In the genomic region with DNA sequence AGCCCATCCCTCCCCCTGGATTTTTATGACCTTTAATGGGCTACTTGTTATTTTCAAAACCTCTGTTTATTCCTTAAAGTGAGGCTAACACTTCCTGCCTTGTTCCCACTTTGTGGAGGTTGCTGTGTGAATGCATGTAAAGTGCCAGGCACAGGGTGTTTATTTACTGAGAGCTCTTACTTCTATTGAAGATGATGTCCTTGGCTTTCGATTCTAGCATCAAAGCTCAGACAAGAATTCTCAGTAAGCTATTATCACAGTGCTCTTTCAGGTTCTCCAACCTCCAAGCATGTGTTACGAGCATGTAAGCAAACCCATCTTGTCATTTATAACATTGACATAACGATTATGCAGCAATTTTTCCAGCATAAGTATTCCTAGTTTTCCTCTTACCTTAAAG, we compare ENCODE assay signal across 27 cellular contexts. TPM values are rescaled to one million over a fixed set of nuclear protein-coding genes. Genes with fewer than 3 reads are reported as not detected.
A peak's percentile ranks its signal among the peaks of the same experiment; 100 is the strongest.
DNase-seq lines count a peak whose midpoint lies in the region; ATAC-seq and TF ChIP-seq lines count a peak whose summit lies in the region.
"Had no signal": no experiment of that assay in that cellular context is flagged by ENCODE, and none has a peak within 500 bp of the region (broad histone marks: within the 10 kb centered on the region; RNA-seq: fewer than 3 reads in every experiment).

No MANE protein-coding gene starts in this region.

- no peaks in the 10 kb centered on the region for H3F3A ChIP-seq in SK-N-SH (replicated peaks; ENCODE audit: insufficient read depth)

- H3K36me3 Mint-ChIP-seq in stimulated activated effector memory CD8-positive, alpha-beta T cell treated with anti-CD3 and anti-CD28 coated beads, Interleukin-12 subunit alpha, Interleukin-12 subunit beta, amount 100 ng/mL, for 72 hours, result no peaks in the 10 kb centered on the region
- H3K36me3 Mint-ChIP-seq: activated naive CD8-positive, alpha-beta T cell; immature natural killer cell; natural killer cell treated with Interleukin-12 subunit alpha and Interleukin-12 subunit beta and Interleukin-15 and Interleukin-18, amount 100 ng/mL, for 72 hours; stimulated activated naive B cell treated with anti-CD40 and anti-IgM and Interleukin-4, amounts not matched to agents 10 μg/mL and 1 μg/mL and 100 μg/mL, for 72 hours had no signal

- H3K9me2 ChIP-seq in hepatocyte (replicated peaks; ENCODE audit: insufficient read depth) (no peaks in the 10 kb centered on the region), SK-N-SH (no peaks in the 10 kb centered on the region)

- no peaks in the 10 kb centered on the region for H4K20me1 ChIP-seq in hepatocyte (ENCODE audit: insufficient read depth, poor library complexity, severe bottlenecking)
- H4K20me1 ChIP-seq in SK-N-SH (ENCODE audit: insufficient read depth), result no peaks in the 10 kb centered on the region

- H2AFZ ChIP-seq in hepatocyte (no peak overlapping the region), SK-N-SH (ENCODE audit: low read depth) (no peak overlapping the region)

- DNase-seq in NCI-H2227 (lab: John Stamatoyannopoulos, UW; ENCODE audit: unreplicated experiment) (peak; percentile 37), NCI-H2227 treated with DMSO at 0.1 percent for 48 hours (lab: John Stamatoyannopoulos, UW) (no peak), NCI-H510A (lab: John Stamatoyannopoulos, UW) (peak; percentile 10), hepatocyte (ENCODE audit: low spot score) (peak; percentile 1), SK-N-SH (no peak)
- no peak for DNase-seq in activated naive CD4-positive, alpha-beta T cell (lab: John Stamatoyannopoulos, UW)
- no peak for DNase-seq in stimulated activated effector memory CD8-positive, alpha-beta T cell treated with anti-CD3 and anti-CD28 coated beads, Interleukin-12 subunit alpha, Interleukin-12 subunit beta, amount 100 ng/mL, for 72 hours (ENCODE audit: low spot score in 2 of 2)
- DNase-seq: activated CD4-positive, alpha-beta T cell treated with anti-CD3 and anti-CD28 coated beads, Interleukin-2, amount 10 ng/mL, durations not matched to agents 24 days and 14 days; activated effector memory CD4-positive, alpha-beta T cell treated with Interleukin-2 at 50 U/mL for 16 hours; activated T-cell treated with anti-CD3 and anti-CD28 coated beads, Interleukin-2, amount 50 U/mL, for 1 hour; effector CD4-positive, alpha-beta T cell; HCEC 1CT; immature natural killer cell; left colon; mucosa of descending colon; stimulated activated naive B cell treated with anti-CD40 and anti-IgM and Interleukin-4, amounts not matched to agents 10 μg/mL and 1 μg/mL and 100 μg/mL, for 72 hours; SW 1271; upper lobe of right lung had no signal

- no peak for TF ChIP-seq EP300 in SK-N-SH (IDR thresholded peaks at IDR 0.05; ENCODE audit: borderline replicate concordance in 1 of 2, low read depth in 1 of 2, low read length in 1 of 2)

- CTCF ChIA-PET in SK-N-SH (lab: Yijun Ruan, JAX), result interaction anchor here (1.0 to 4.6 kb wide), 9 partner anchors 19 to 287 kb away, joined by 3 to 14 read pairs (median 5); no protein-coding TSS in a partner anchor

- H3K27ac Mint-ChIP-seq in stimulated activated effector memory CD8-positive, alpha-beta T cell treated with anti-CD3 and anti-CD28 coated beads, Interleukin-12 subunit alpha, Interleukin-12 subunit beta, amount 100 ng/mL, for 72 hours, result no peak overlapping the region
- H3K27ac Mint-ChIP-seq: activated CD4-positive, alpha-beta T cell treated with anti-CD3 and anti-CD28 coated beads, Interleukin-2, amount 10 ng/mL, durations not matched to agents 24 days and 14 days; activated naive CD8-positive, alpha-beta T cell; immature natural killer cell; natural killer cell treated with Interleukin-12 subunit alpha and Interleukin-12 subunit beta and Interleukin-15 and Interleukin-18, amount 100 ng/mL, for 72 hours; stimulated activated naive B cell treated with anti-CD40 and anti-IgM and Interleukin-4, amounts not matched to agents 10 μg/mL and 1 μg/mL and 100 μg/mL, for 72 hours had no signal

- ATAC-seq in stimulated activated effector memory CD8-positive, alpha-beta T cell treated with anti-CD3 and anti-CD28 coated beads, Interleukin-12 subunit alpha, Interleukin-12 subunit beta, amount 100 ng/mL, for 72 hours, result no peak
- ATAC-seq in HG03460 (IDR thresholded peaks at IDR 0.05; ENCODE audit: unreplicated experiment), result no peak
- ATAC-seq: left colon; mucosa of descending colon; natural killer cell treated with Interleukin-12 subunit alpha and Interleukin-12 subunit beta and Interleukin-15 and Interleukin-18, amount 100 ng/mL, for 72 hours; stimulated activated naive B cell treated with anti-CD40 and anti-IgM and Interleukin-4, amounts not matched to agents 10 μg/mL and 1 μg/mL and 100 μg/mL, for 72 hours; upper lobe of right lung had no signal

- no peak overlapping the region for H3K4me2 ChIP-seq in hepatocyte
- H3K4me2 ChIP-seq in SK-N-SH, result no peak overlapping the region

- no peaks in the 10 kb centered on the region for H3K4me1 Mint-ChIP-seq in stimulated activated effector memory CD8-positive, alpha-beta T cell treated with anti-CD3 and anti-CD28 coated beads, Interleukin-12 subunit alpha, Interleukin-12 subunit beta, amount 100 ng/mL, for 72 hours
- H3K4me1 Mint-ChIP-seq: activated CD4-positive, alpha-beta T cell treated with anti-CD3 and anti-CD28 coated beads, Interleukin-2, amount 10 ng/mL, durations not matched to agents 24 days and 14 days; immature natural killer cell had no signal

- H3K27ac ChIP-seq in hepatocyte (no peak overlapping the region), SK-N-SH (ENCODE audit: low read depth in 2 of 2, low read length in 1 of 2) (no peak overlapping the region)
- H3K27ac ChIP-seq: suprapubic skin, upper lobe of right lung had no signal

- H3K4me3 ChIP-seq in hepatocyte (no peak overlapping the region), SK-N-SH (ENCODE audit: low read depth in 2 of 2, low read length in 1 of 2) (no peak overlapping the region)
- H3K4me3 ChIP-seq: mucosa of descending colon, suprapubic skin, upper lobe of right lung had no signal

- no peak overlapping the region for H3K4me3 Mint-ChIP-seq in stimulated activated effector memory CD8-positive, alpha-beta T cell treated with anti-CD3 and anti-CD28 coated beads, Interleukin-12 subunit alpha, Interleukin-12 subunit beta, amount 100 ng/mL, for 72 hours
- H3K4me3 Mint-ChIP-seq: activated CD4-positive, alpha-beta T cell treated with anti-CD3 and anti-CD28 coated beads, Interleukin-2, amount 10 ng/mL, durations not matched to agents 24 days and 14 days; activated naive CD8-positive, alpha-beta T cell; immature natural killer cell; natural killer cell treated with Interleukin-12 subunit alpha and Interleukin-12 subunit beta and Interleukin-15 and Interleukin-18, amount 100 ng/mL, for 72 hours; stimulated activated naive B cell treated with anti-CD40 and anti-IgM and Interleukin-4, amounts not matched to agents 10 μg/mL and 1 μg/mL and 100 μg/mL, for 72 hours had no signal

- H3K36me3 ChIP-seq in hepatocyte (replicated peaks; ENCODE audit: insufficient read depth, low read depth) (no peaks in the 10 kb centered on the region), SK-N-SH (replicated peaks in 1 of 2; ENCODE audit: control insufficient read depth in 1 of 2, insufficient read depth in 2 of 2, low read length in 1 of 2) (no peaks in the 10 kb centered on the region)
- H3K36me3 ChIP-seq: suprapubic skin, upper lobe of right lung had no signal

- H3K9me3 ChIP-seq in hepatocyte (ENCODE audit: low read depth), result no peaks in the 10 kb centered on the region
- H3K9me3 ChIP-seq in SK-N-SH, result no peaks in the 10 kb centered on the region
- H3K9me3 ChIP-seq: mucosa of descending colon, suprapubic skin, upper lobe of right lung had no signal

- POLR2A ChIA-PET in SK-N-SH (lab: Yijun Ruan, JAX), result no interaction called here

- no peak overlapping the region for H3K9ac ChIP-seq in SK-N-SH

- TF ChIP-seq CTCF in hepatocyte (IDR thresholded peaks at IDR 0.05; ENCODE audit: poor library complexity) (no peak), SK-N-SH (IDR thresholded peaks at IDR 0.05) (no peak)

- TF ChIP-seq RAD21 in SK-N-SH (IDR thresholded peaks at IDR 0.05; ENCODE audit: low read length), result no peak

- H3K9me3 Mint-ChIP-seq in stimulated activated effector memory CD8-positive, alpha-beta T cell treated with anti-CD3 and anti-CD28 coated beads, Interleukin-12 subunit alpha, Interleukin-12 subunit beta, amount 100 ng/mL, for 72 hours, result no peaks in the 10 kb centered on the region
- H3K9me3 Mint-ChIP-seq: activated CD4-positive, alpha-beta T cell treated with anti-CD3 and anti-CD28 coated beads, Interleukin-2, amount 10 ng/mL, durations not matched to agents 24 days and 14 days; immature natural killer cell; natural killer cell treated with Interleukin-12 subunit alpha and Interleukin-12 subunit beta and Interleukin-15 and Interleukin-18, amount 100 ng/mL, for 72 hours; stimulated activated naive B cell treated with anti-CD40 and anti-IgM and Interleukin-4, amounts not matched to agents 10 μg/mL and 1 μg/mL and 100 μg/mL, for 72 hours had no signal

- H3K27me3 ChIP-seq in hepatocyte (no peaks in the 10 kb centered on the region), SK-N-SH (ENCODE audit: insufficient read depth) (peaks cover 28% of the 10 kb centered on the region)
- H3K27me3 ChIP-seq: suprapubic skin had no signal

- no peaks in the 10 kb centered on the region for H3K79me2 ChIP-seq in hepatocyte
- H3K79me2 ChIP-seq in SK-N-SH (ENCODE audit: insufficient read depth), result no peaks in the 10 kb centered on the region

- H3K4me1 ChIP-seq in hepatocyte (ENCODE audit: insufficient read depth), result no peaks in the 10 kb centered on the region
- H3K4me1 ChIP-seq in SK-N-SH (ENCODE audit: control insufficient read depth in 1 of 2, insufficient read depth in 2 of 2, low read depth in 1 of 2, low read length in 1 of 2), result peaks cover 0 to 3% of the 10 kb centered on the region in 2 experiments; a peak in 1 of 4 replicates
- H3K4me1 ChIP-seq: suprapubic skin, upper lobe of right lung had no signal

- 75% methylated on average over 3 of the region's 3 CpGs for WGBS in hepatocyte (ENCODE audit: low lambda C conversion rate, missing lambda C conversion rate)
- WGBS in SK-N-SH (ENCODE audit: low lambda C conversion rate), result 34% methylated on average over 3 of the region's 3 CpGs

TF ChIP-seq in SK-N-SH, 30 proteins besides CTCF, POLR2A, EP300 and RAD21:
- TF ChIP-seq JUND (IDR thresholded peaks at IDR 0.05) (no peak), FOXM1 (IDR thresholded peaks at IDR 0.05; ENCODE audit: low read depth) (no peak)

RNA-seq across cellular contexts. Expression of gene DPYSL5, which starts 44.2 kb away (rescaled TPM):
- total RNA-seq in hepatocyte, result 0.48 and 0.63 TPM in 2 replicates
- 0.21 and 0.99 TPM in 2 replicates for polyA plus RNA-seq in hepatocyte
- polyA plus RNA-seq in SK-N-SH (2012; rRNA removed), result 0.79 and 1.8 TPM in 2 replicates
- polyA plus RNA-seq in SK-N-SH (2012; cell fraction: cytosol; rRNA removed), result 1.0 and 2.8 TPM in 2 replicates
- 0.64 and 1.0 TPM in 2 replicates for polyA plus RNA-seq in SK-N-SH (2012; cell fraction: nucleus; rRNA removed)
- total RNA-seq: activated CD4-positive, alpha-beta T cell treated with anti-CD3 and anti-CD28 coated beads, Interleukin-2, amount 10 ng/mL, durations not matched to agents 24 days and 14 days; activated CD8-positive, alpha-beta memory T cell treated with anti-CD3 and anti-CD28 coated beads for 36 hours; bronchial epithelial cell; lung microvascular endothelial cell; natural killer cell treated with Interleukin-12 subunit alpha and Interleukin-12 subunit beta and Interleukin-15 and Interleukin-18, amount 100 ng/mL, for 72 hours; omental fat pad; renal cortical epithelial cell; suprapubic skin; upper lobe of right lung had no signal
- polyA plus RNA-seq: immature natural killer cell had no signal

Comparison
In these comparisons a context has a peak if more than half of its experiments do, and no peak if none do; other contexts are left out.
1. DNase-seq: peak in NCI-H2227 (single experiment), NCI-H510A (single experiment) and hepatocyte (single experiment); none in NCI-H2227 treated with DMSO at 0.1 percent for 48 hours (single experiment), activated naive CD4-positive, alpha-beta T cell (0 of 4), stimulated activated effector memory CD8-positive, alpha-beta T cell treated with anti-CD3 and anti-CD28 coated beads, Interleukin-12 subunit alpha, Interleukin-12 subunit beta, amount 100 ng/mL, for 72 hours (0 of 2) and SK-N-SH (single experiment).